9 cellular contexts compared by ENCODE assay signal in genomic region chr4:87521757-87522374, GRCh38. TPM values are rescaled to one million over a fixed set of nuclear protein-coding genes. Genes with fewer than 3 reads are reported as not detected.
DNase-seq lines count a peak whose midpoint lies in the region; ATAC-seq, FAIRE-seq and TF ChIP-seq lines count a peak whose summit lies in the region.
"Had no signal": no experiment of that assay in that cellular context is flagged by ENCODE, and none has a peak within 500 bp of the region (broad histone marks: within the 10 kb centered on the region; RNA-seq: fewer than 3 reads in every experiment).

No MANE protein-coding gene starts in this region.

- 0 out of 2 replicates have a peak overlapping the region, but pooled peaks have one; percentile 1 for H3K14ac ChIP-seq in IMR-90 (replicated peaks; ENCODE audit: low read depth, low read length)

- H4K20me1 ChIP-seq in IMR-90 (ENCODE audit: insufficient read depth, low read length) (no peaks in the 10 kb centered on the region), K562 (replicated peaks; ENCODE audit: control insufficient read depth, insufficient read depth, low read length) (no peaks in the 10 kb centered on the region), osteoblast (ENCODE audit: insufficient read depth, low read length) (no peaks in the 10 kb centered on the region)

- no peak for TF ChIP-seq POLR2A in IMR-90 (IDR thresholded peaks at IDR 0.05; ENCODE audit: low read depth, low read length)
- TF ChIP-seq POLR2A in K562 (conservative IDR thresholded peaks at IDR 0.05), result no peak

- no peak overlapping the region for H2BK120ac ChIP-seq in IMR-90 (ENCODE audit: low read depth, low read length)

- H3K23ac ChIP-seq in IMR-90 (ENCODE audit: low read depth, low read length), result no peak overlapping the region

- peaks cover 3% of the 10 kb centered on the region; the same call in 1 of the 2 replicates for H3K4me1 ChIP-seq in IMR-90 (ENCODE audit: control insufficient read depth, insufficient read depth, low read length)
- peaks cover 0 to 10% of the 10 kb centered on the region in 2 experiments; a peak in 2 of 5 replicates for H3K4me1 ChIP-seq in K562 (replicated peaks in 1 of 2; ENCODE audit: control insufficient read depth in 2 of 2, insufficient read depth in 2 of 2, low read length in 2 of 2)
- H3K4me1 ChIP-seq in osteoblast (ENCODE audit: insufficient read depth, low read length), result peaks cover 16% of the 10 kb centered on the region

- H2AFZ ChIP-seq in IMR-90 (replicated peaks; ENCODE audit: low read length, poor library complexity), result no peak overlapping the region
- peak overlapping the region; percentile 25; the same call in 1 of the 2 replicates for H2AFZ ChIP-seq in K562 (ENCODE audit: low read depth, low read length)
- H2AFZ ChIP-seq in osteoblast (ENCODE audit: low read length), result no peak overlapping the region

- H3K79me2 ChIP-seq in K562 (ENCODE audit: control insufficient read depth, insufficient read depth, low read length), result no peaks in the 10 kb centered on the region
- H3K79me2 ChIP-seq in osteoblast (ENCODE audit: insufficient read depth, low read length), result no peaks in the 10 kb centered on the region

- intact Hi-C loops in IMR-90 (cut with micrococcal nuclease) (no loop called here), K562 (cut with micrococcal nuclease) (no loop called here)

- no peak overlapping the region for H2AK5ac ChIP-seq in IMR-90 (ENCODE audit: low read depth, low read length)

- H2BK20ac ChIP-seq in IMR-90 (ENCODE audit: low read depth, low read length), result no peak overlapping the region

- H3K27ac ChIP-seq in IMR-90 (ENCODE audit: insufficient read depth, low read length) (no peak overlapping the region), K562 (ENCODE audit: extremely low read depth, low read depth, low read length) (peak overlapping the region; percentile 34; the same call in 1 of the 3 replicates), osteoblast (ENCODE audit: low read depth, low read length) (no peak overlapping the region)

- no peak overlapping the region for H3K4ac ChIP-seq in IMR-90 (ENCODE audit: low read depth, low read length)

- no peak overlapping the region for H2AK9ac ChIP-seq in IMR-90 (replicated peaks; ENCODE audit: low read depth, low read length, poor library complexity)

- no peak overlapping the region for H4K5ac ChIP-seq in IMR-90 (ENCODE audit: low read depth, low read length)

- no peak for TF ChIP-seq EP300 in K562 (IDR thresholded peaks at IDR 0.05; ENCODE audit: low read length)

- peak overlapping the region; percentile 34; the same call in 1 of the 2 replicates for H3K18ac ChIP-seq in IMR-90 (ENCODE audit: low read depth, low read length)

- in situ Hi-C loops in IMR-90 (cut with MboI; ENCODE audit: low sequenced_read_pairs), result no loop called here
- in situ Hi-C loops in K562 (cut with MboI), result no loop called here

- FAIRE-seq in K562 (lab: Jason Lieb, UNC), result peak; percentile 37

- CTCF ChIA-PET in IMR-90 (lab: Yijun Ruan, JAX), result interaction anchor here (0.5 to 0.6 kb wide), 3 partner anchors 31 to 1120 kb away, joined by 3 to 6 read pairs (median 4); no protein-coding TSS in a partner anchor
- CTCF ChIA-PET in K562 (lab: Yijun Ruan, JAX; ENCODE audit: low intra/inter-chr PET ratio), result no interaction called here

- no peak overlapping the region for H3K56ac ChIP-seq in IMR-90 (ENCODE audit: extremely low read depth, insufficient read depth, low read length)

- DNase-seq in IMR-90, result peak; percentile 37
- DNase-seq in K562 (ENCODE audit: extremely low read depth in 1 of 4, low spot score in 3 of 4), result peak in 2 of 4 experiments; percentile 17 to 46
- peak; percentile 51 for DNase-seq in osteoblast (ENCODE audit: insufficient read length, low spot score, missing footprints)
- no peak for DNase-seq in foreskin melanocyte
- no peak for DNase-seq in C1 segment of cervical spinal cord (lab: John Stamatoyannopoulos, UW)
- no peak for DNase-seq in activated CD4-positive, alpha-beta T cell treated with anti-CD3 and anti-CD28 coated beads for 48 hours
- DNase-seq in cortex of kidney (lab: John Stamatoyannopoulos, UW), result no peak

- no TSS peak for BruUV-seq in IMR-90 (replicated peaks; lab: Mats Ljungman, UMichigan)
- no TSS peak for BruUV-seq in K562 (replicated peaks; lab: Mats Ljungman, UMichigan)

- H3K4me3 ChIP-seq in IMR-90 (ENCODE audit: insufficient read depth, low read depth, low read length), result no peak overlapping the region
- H3K4me3 ChIP-seq in K562, result no peak overlapping the region
- no peak overlapping the region for H3K4me3 ChIP-seq in osteoblast (ENCODE audit: insufficient read depth, low read length)

- dilution Hi-C loops in IMR-90 (cut with HindIII; ENCODE audit: low sequenced_read_pairs, unreplicated experiment), result no loop called here

- H3K4me2 ChIP-seq in IMR-90 (ENCODE audit: low read depth, low read length) (no peak overlapping the region), K562 (ENCODE audit: insufficient read depth, low read length) (no peak overlapping the region), osteoblast (ENCODE audit: insufficient read depth, low read length) (no peak overlapping the region)

- H3K9me1 ChIP-seq in IMR-90 (ENCODE audit: insufficient read depth, low read length) (0 out of 2 replicates have a peak, but pooled peaks cover 5% of the 10 kb centered on the region), K562 (ENCODE audit: control insufficient read depth, insufficient read depth, low read length) (no peaks in the 10 kb centered on the region)

- H3K27me3 ChIP-seq in IMR-90 (ENCODE audit: control insufficient read depth, insufficient read depth, low read length) (no peaks in the 10 kb centered on the region; the same call in 1 of the 2 replicates), K562 (ENCODE audit: control insufficient read depth in 2 of 2, insufficient read depth in 2 of 2, low read length in 2 of 2) (no peaks in the 10 kb centered on the region), osteoblast (ENCODE audit: insufficient read depth, low read length) (no peaks in the 10 kb centered on the region)

- no peak overlapping the region for H4K8ac ChIP-seq in IMR-90 (ENCODE audit: low read depth in 2 of 2, low read length in 2 of 2)

- no peak overlapping the region for H4K91ac ChIP-seq in IMR-90 (ENCODE audit: insufficient read depth, low read depth, low read length)

- no peaks in the 10 kb centered on the region for H3K79me1 ChIP-seq in IMR-90 (ENCODE audit: low read depth in 1 of 2, low read length in 2 of 2)

- H2BK15ac ChIP-seq in IMR-90 (ENCODE audit: low read depth, low read length), result no peak overlapping the region

- TF ChIP-seq CTCF in IMR-90 (conservative IDR thresholded peaks at IDR 0.05; ENCODE audit: low read depth, low read length) (no peak), K562 (IDR thresholded peaks at IDR 0.05 in 2 of 3, conservative IDR thresholded peaks at IDR 0.05 in 1 of 3; ENCODE audit: insufficient read depth in 2 of 3, low read depth in 1 of 3, low read length in 3 of 3) (no peak), osteoblast (IDR thresholded peaks at IDR 0.05; ENCODE audit: extremely low read depth, low read depth, low read length) (no peak)

- H3K36me3 ChIP-seq in IMR-90 (ENCODE audit: control insufficient read depth, insufficient read depth, low read length), result no peaks in the 10 kb centered on the region
- no peaks in the 10 kb centered on the region for H3K36me3 ChIP-seq in K562 (ENCODE audit: control insufficient read depth, insufficient read depth, low read length)
- H3K36me3 ChIP-seq in osteoblast (ENCODE audit: insufficient read depth, low read length), result no peaks in the 10 kb centered on the region

- H3K9ac ChIP-seq in IMR-90 (ENCODE audit: low read depth, low read length) (no peak overlapping the region), K562 (ENCODE audit: insufficient read depth in 1 of 2, low read depth in 2 of 2, low read length in 2 of 2) (no peak overlapping the region)

- ATAC-seq in GM18511 (IDR thresholded peaks at IDR 0.05; ENCODE audit: unreplicated experiment) (peak; percentile 86), IMR-90 (ENCODE audit: low read depth) (peak; percentile 17; the same call in 1 of the 2 replicates), K562 (peak; percentile 79)
- ATAC-seq: left lobe of liver had no signal

- WGBS in IMR-90 (ENCODE audit: extremely low coverage in 2 of 2, insufficient read length in 1 of 2), 2 experiments, result no CpG with 5 or more reads among the region's 3 CpGs
- 2% methylated on average over 3 of the region's 3 CpGs for WGBS in K562 (ENCODE audit: insufficient coverage, low coverage, missing lambda C conversion rate)

- POLR2A ChIA-PET in IMR-90 (lab: Charles Lee; ENCODE audit: unreplicated experiment) (no interaction called here), K562 (lab: Yijun Ruan, JAX) (no interaction called here)

- H3K9me3 ChIP-seq in IMR-90 (ENCODE audit: control insufficient read depth, insufficient read depth, low read length) (no peaks in the 10 kb centered on the region), K562 (replicated peaks; ENCODE audit: control insufficient read depth, insufficient read depth, low read depth, low read length) (no peaks in the 10 kb centered on the region), osteoblast (ENCODE audit: low read depth, low read length) (no peaks in the 10 kb centered on the region)

- TF ChIP-seq RAD21 in IMR-90 (IDR thresholded peaks at IDR 0.05; ENCODE audit: low read length) (no peak), K562 (CRISPR knock-in tag; conservative IDR thresholded peaks at IDR 0.05 in 1 of 2, IDR thresholded peaks at IDR 0.05 in 1 of 2) (no peak)

- no peak overlapping the region for H2BK5ac ChIP-seq in IMR-90 (ENCODE audit: low read depth, low read length, poor library complexity, severe bottlenecking)

RNA-seq across cellular contexts. Expression of gene SPARCL1, which starts 7.3 kb away (rescaled TPM):
- total RNA-seq in IMR-90 (2012; rRNA removed), result not detected in 2 replicates
- not detected in 2 replicates for polyA plus RNA-seq in IMR-90 (2012; rRNA removed)
- polyA plus RNA-seq in IMR-90 (2012; cell fraction: cytosol; rRNA removed), result not detected in 2 replicates
- polyA plus RNA-seq in IMR-90 (2012; cell fraction: nucleus; rRNA removed; ENCODE audit: low replicate concordance), result not detected in 2 replicates
- not detected in 2 replicates for total RNA-seq in K562 (2011; cell fraction: chromatin; rRNA removed; ENCODE audit: low replicate concordance)
- total RNA-seq in K562 (2011; cell fraction: nucleolus; rRNA removed), result not detected in 2 replicates
- total RNA-seq in K562 (2011; cell fraction: nucleoplasm; rRNA removed), result not detected in 2 replicates
- total RNA-seq in K562 (2014; rRNA removed), result not detected in 2 replicates
- total RNA-seq in K562 (2014; rRNA removed; fragmentation: Illumina TruSeq; extraction: Trizol), result 0.04 and 0.16 TPM in 2 replicates
- total RNA-seq in K562 (2015; rRNA removed; fragmentation: Illumina TruSeq; extraction: Trizol), result 0.04 TPM in 1 of 2 replicates, not detected in the other
- total RNA-seq in K562 (2021), result 0.60 and 0.71 TPM in 2 replicates
- 0.03 TPM in 1 of 2 replicates, not detected in the other for polyA plus RNA-seq in K562 (2011; rRNA removed)
- not detected in 2 replicates for polyA plus RNA-seq in K562 (2011; cell fraction: cytosol; rRNA removed)
- 0.10 TPM in 1 of 2 replicates, not detected in the other for polyA plus RNA-seq in K562 (2011; cell fraction: nucleus; rRNA removed)
- polyA plus RNA-seq in K562 (2012), result 0.10 and 0.12 TPM in 2 replicates
- 0.06 TPM in 1 of 2 replicates, not detected in the other for polyA plus RNA-seq in K562 (2014; fragmentation: Illumina TruSeq; extraction: Trizol)
- under 1 TPM; 0.06 to 0.17 TPM for polyA plus RNA-seq in K562 (2014; fragmentation: Nextera tagmentation; extraction: Ambion mirVana)
- not detected in 2 replicates for polyA plus RNA-seq in K562 (2014; rRNA removed)
- not detected in 2 replicates for polyA minus RNA-seq in K562 (2011; rRNA and poly(A)+ RNA removed)
- polyA minus RNA-seq in K562 (2011; cell fraction: cytosol; rRNA and poly(A)+ RNA removed), result not detected in 2 replicates
- not detected in 2 replicates for polyA minus RNA-seq in K562 (2011; cell fraction: nucleus; rRNA and poly(A)+ RNA removed)
- total RNA-seq in osteoblast, result under 0.01 TPM in 1 of 2 replicates, not detected in the other

Comparison
In these comparisons a context has a peak if more than half of its experiments do, and no peak if none do; other contexts are left out.
1. ATAC-seq: peak in every context shown above with its lines; median percentile 86 in GM18511; 79 in K562; 17 in IMR-90.
2. DNase-seq: peak in IMR-90 (single experiment) and osteoblast (single experiment); none in foreskin melanocyte (single experiment), C1 segment of cervical spinal cord (0 of 14), activated CD4-positive, alpha-beta T cell treated with anti-CD3 and anti-CD28 coated beads for 48 hours (single experiment) and cortex of kidney (single experiment).